ENCODE assay signal across 8 cellular contexts in genomic region chr1:45011837-45012638, GRCh38. TPM values are rescaled to one million over a fixed set of nuclear protein-coding genes. Genes with fewer than 3 reads are reported as not detected.
DNase-seq lines count a peak whose midpoint lies in the region; ATAC-seq and TF ChIP-seq lines count a peak whose summit lies in the region.

UROD (plus strand) TSS chr1:45012254; CDS start chr1:45012266, 12 bp downstream.

- H3K4me3 Mint-ChIP-seq in neural progenitor cell: peak within 1 kb of the TSS; percentile 90

- H3K27ac Mint-ChIP-seq in neural progenitor cell: peak within 1 kb of the TSS; percentile 47

- peaks cover 3% of the 10 kb centered on the region for H3K36me3 Mint-ChIP-seq in neural progenitor cell

- H3F3A ChIP-seq in MM.1S (ENCODE audit: insufficient read depth, low read length) (peaks cover 10% of the 10 kb centered on the region; the same call in 1 of the 2 replicates), neural progenitor cell (ENCODE audit: low read depth) (peaks cover 7% of the 10 kb centered on the region)

- H3K9ac ChIP-seq in MM.1S (ENCODE audit: low read length) (peak within 1 kb of the TSS; percentile 67), neural progenitor cell (peak within 1 kb of the TSS; percentile 64)

- H4K20me1 ChIP-seq in MM.1S (ENCODE audit: insufficient read depth, low read length): no peaks in the 10 kb centered on the region
- peaks cover 3% of the 10 kb centered on the region for H4K20me1 ChIP-seq in neural progenitor cell (ENCODE audit: low read depth)

- H3K79me2 ChIP-seq in MM.1S (ENCODE audit: low read length) (peaks cover 31% of the 10 kb centered on the region), neural progenitor cell (ENCODE audit: low read depth) (peaks cover 10% of the 10 kb centered on the region)

- peak within 1 kb of the TSS; percentile 65 for H3K4me2 ChIP-seq in MM.1S (ENCODE audit: low read depth, low read length)
- peak within 1 kb of the TSS; percentile 100 for H3K4me2 ChIP-seq in neural progenitor cell

- H2AFZ ChIP-seq in MM.1S (ENCODE audit: low read length) (peak within 1 kb of the TSS; percentile 97), neural progenitor cell (replicated peaks) (peak within 1 kb of the TSS; percentile 98)

- H3K9me3 Mint-ChIP-seq in neural progenitor cell: no peaks in the 10 kb centered on the region

- DNase-seq in EL: peak; percentile 97
- peak; percentile 97 to 98 for DNase-seq in HAP-1 (ENCODE audit: low spot score in 2 of 2)
- DNase-seq in MM.1S: peak; percentile 97
- peak; percentile 96 to 98 for DNase-seq in SJCRH30
- DNase-seq in activated gamma-delta T cell treated with anti-CD3 and anti-CD28 coated beads, Interleukin-2, amount 50 U/mL, for 16 hours (ENCODE audit: low read depth): peak; percentile 84
- peak; percentile 87 to 91 for DNase-seq in foreskin keratinocyte
- DNase-seq in neural progenitor cell (ENCODE audit: low spot score): peak; percentile 97
- peak; percentile 95 for DNase-seq in stromal cell of bone marrow (ENCODE audit: low read depth)

- in situ Hi-C loops in HAP-1 (cut with MboI; ENCODE audit: low sequenced_read_pairs): loop anchor here (5.0 to 10.0 kb wide), 4 partner anchors 175 to 563 kb away; partner anchors contain the start of gene TESK2

- H3K9me3 ChIP-seq in HAP-1: no peaks in the 10 kb centered on the region
- H3K9me3 ChIP-seq in MM.1S (replicated peaks; ENCODE audit: insufficient read depth, low read length): no peaks in the 10 kb centered on the region
- H3K9me3 ChIP-seq in SJCRH30 (replicated peaks): no peaks in the 10 kb centered on the region
- no peaks in the 10 kb centered on the region for H3K9me3 ChIP-seq in neural progenitor cell (ENCODE audit: low read depth)

- H3K27me3 Mint-ChIP-seq in neural progenitor cell (ENCODE audit: insufficient read depth, low read depth): peaks cover 2% of the 10 kb centered on the region

- peaks cover 39% of the 10 kb centered on the region for H3K4me1 Mint-ChIP-seq in neural progenitor cell

- no peak for TF ChIP-seq CTCF in MM.1S (IDR thresholded peaks at IDR 0.05; ENCODE audit: low read length)
- no peak for TF ChIP-seq CTCF in foreskin keratinocyte (conservative IDR thresholded peaks at IDR 0.05)
- TF ChIP-seq CTCF in neural progenitor cell (IDR thresholded peaks at IDR 0.05): no peak

- H3K4me1 ChIP-seq in HAP-1: peaks cover 11% of the 10 kb centered on the region
- H3K4me1 ChIP-seq in MM.1S (ENCODE audit: low read length): peaks cover 11% of the 10 kb centered on the region
- H3K4me1 ChIP-seq in SJCRH30: no peaks in the 10 kb centered on the region
- H3K4me1 ChIP-seq in foreskin keratinocyte: peaks cover 5% of the 10 kb centered on the region
- peaks cover 5% of the 10 kb centered on the region for H3K4me1 ChIP-seq in neural progenitor cell

- peak; percentile 73 for ATAC-seq in foreskin keratinocyte

- H3K4me3 ChIP-seq in HAP-1 (peak within 1 kb of the TSS; percentile 56), MM.1S (ENCODE audit: low read length) (peak within 1 kb of the TSS; percentile 75), SJCRH30 (peak within 1 kb of the TSS; percentile 92), neural progenitor cell (peak within 1 kb of the TSS; percentile 90)

- H3K27me3 ChIP-seq in HAP-1 (ENCODE audit: low read depth) (no peaks in the 10 kb centered on the region), MM.1S (replicated peaks; ENCODE audit: insufficient read depth, low read length) (no peaks in the 10 kb centered on the region), SJCRH30 (no peaks in the 10 kb centered on the region), foreskin keratinocyte (no peaks in the 10 kb centered on the region), neural progenitor cell (peaks cover 3% of the 10 kb centered on the region)

- peak within 1 kb of the TSS; percentile 36; the same call in 1 of the 2 replicates for H3K27ac ChIP-seq in MM.1S (ENCODE audit: low read length)
- peak within 1 kb of the TSS; percentile 59 for H3K27ac ChIP-seq in SJCRH30
- H3K27ac ChIP-seq in foreskin keratinocyte: peak within 1 kb of the TSS; percentile 63
- H3K27ac ChIP-seq in neural progenitor cell: no peak within 1 kb of the TSS

- H3K36me3 ChIP-seq in HAP-1 (replicated peaks) (peaks cover 18% of the 10 kb centered on the region), MM.1S (replicated peaks; ENCODE audit: insufficient read depth, low read length) (no peaks in the 10 kb centered on the region), SJCRH30 (peaks cover 6% of the 10 kb centered on the region), neural progenitor cell (no peaks in the 10 kb centered on the region)

- H3K9me2 ChIP-seq in MM.1S (replicated peaks; ENCODE audit: insufficient read depth, low read length): no peaks in the 10 kb centered on the region

RNA-seq across cellular contexts. Expression of gene UROD, which starts in this region (rescaled TPM):
- 116 and 131 TPM in 2 replicates for total RNA-seq in SJCRH30 (2014; rRNA removed; shearing (Covaris generic))
- total RNA-seq in foreskin keratinocyte: 149 and 150 TPM in 2 replicates
- polyA plus RNA-seq in foreskin keratinocyte: 183 and 184 TPM in 2 replicates
- total RNA-seq in neural progenitor cell (ENCODE audit: low replicate concordance): 46.5 and 59.8 TPM in 2 replicates
